ENCODE assay signal across 1 cellular context in the genomic region with DNA sequence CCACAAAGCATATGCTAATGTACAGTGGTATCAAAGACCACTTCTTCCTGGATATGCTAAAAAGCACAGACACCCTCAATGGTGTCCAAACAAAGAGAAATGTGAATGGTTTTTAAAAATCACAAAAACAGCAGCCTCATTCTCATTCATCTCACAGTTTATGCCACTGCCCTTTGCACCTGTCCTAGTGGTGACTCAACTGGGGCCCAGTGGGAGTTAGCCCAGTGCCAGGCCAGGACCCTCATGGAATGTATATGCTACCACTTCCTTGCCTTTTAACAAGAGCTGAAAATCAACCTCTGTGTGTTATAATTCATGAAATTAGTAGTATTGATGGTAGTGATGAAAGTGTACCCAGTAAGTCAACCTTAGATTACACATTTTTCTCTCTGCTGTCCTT.
TF ChIP-seq lines count a peak whose summit lies in the region.

No MANE protein-coding gene starts in this region.

TF ChIP-seq in GM23338, 12 proteins besides CTCF, POLR2A, EP300 and RAD21:
- TF ChIP-seq, protein P1, sequence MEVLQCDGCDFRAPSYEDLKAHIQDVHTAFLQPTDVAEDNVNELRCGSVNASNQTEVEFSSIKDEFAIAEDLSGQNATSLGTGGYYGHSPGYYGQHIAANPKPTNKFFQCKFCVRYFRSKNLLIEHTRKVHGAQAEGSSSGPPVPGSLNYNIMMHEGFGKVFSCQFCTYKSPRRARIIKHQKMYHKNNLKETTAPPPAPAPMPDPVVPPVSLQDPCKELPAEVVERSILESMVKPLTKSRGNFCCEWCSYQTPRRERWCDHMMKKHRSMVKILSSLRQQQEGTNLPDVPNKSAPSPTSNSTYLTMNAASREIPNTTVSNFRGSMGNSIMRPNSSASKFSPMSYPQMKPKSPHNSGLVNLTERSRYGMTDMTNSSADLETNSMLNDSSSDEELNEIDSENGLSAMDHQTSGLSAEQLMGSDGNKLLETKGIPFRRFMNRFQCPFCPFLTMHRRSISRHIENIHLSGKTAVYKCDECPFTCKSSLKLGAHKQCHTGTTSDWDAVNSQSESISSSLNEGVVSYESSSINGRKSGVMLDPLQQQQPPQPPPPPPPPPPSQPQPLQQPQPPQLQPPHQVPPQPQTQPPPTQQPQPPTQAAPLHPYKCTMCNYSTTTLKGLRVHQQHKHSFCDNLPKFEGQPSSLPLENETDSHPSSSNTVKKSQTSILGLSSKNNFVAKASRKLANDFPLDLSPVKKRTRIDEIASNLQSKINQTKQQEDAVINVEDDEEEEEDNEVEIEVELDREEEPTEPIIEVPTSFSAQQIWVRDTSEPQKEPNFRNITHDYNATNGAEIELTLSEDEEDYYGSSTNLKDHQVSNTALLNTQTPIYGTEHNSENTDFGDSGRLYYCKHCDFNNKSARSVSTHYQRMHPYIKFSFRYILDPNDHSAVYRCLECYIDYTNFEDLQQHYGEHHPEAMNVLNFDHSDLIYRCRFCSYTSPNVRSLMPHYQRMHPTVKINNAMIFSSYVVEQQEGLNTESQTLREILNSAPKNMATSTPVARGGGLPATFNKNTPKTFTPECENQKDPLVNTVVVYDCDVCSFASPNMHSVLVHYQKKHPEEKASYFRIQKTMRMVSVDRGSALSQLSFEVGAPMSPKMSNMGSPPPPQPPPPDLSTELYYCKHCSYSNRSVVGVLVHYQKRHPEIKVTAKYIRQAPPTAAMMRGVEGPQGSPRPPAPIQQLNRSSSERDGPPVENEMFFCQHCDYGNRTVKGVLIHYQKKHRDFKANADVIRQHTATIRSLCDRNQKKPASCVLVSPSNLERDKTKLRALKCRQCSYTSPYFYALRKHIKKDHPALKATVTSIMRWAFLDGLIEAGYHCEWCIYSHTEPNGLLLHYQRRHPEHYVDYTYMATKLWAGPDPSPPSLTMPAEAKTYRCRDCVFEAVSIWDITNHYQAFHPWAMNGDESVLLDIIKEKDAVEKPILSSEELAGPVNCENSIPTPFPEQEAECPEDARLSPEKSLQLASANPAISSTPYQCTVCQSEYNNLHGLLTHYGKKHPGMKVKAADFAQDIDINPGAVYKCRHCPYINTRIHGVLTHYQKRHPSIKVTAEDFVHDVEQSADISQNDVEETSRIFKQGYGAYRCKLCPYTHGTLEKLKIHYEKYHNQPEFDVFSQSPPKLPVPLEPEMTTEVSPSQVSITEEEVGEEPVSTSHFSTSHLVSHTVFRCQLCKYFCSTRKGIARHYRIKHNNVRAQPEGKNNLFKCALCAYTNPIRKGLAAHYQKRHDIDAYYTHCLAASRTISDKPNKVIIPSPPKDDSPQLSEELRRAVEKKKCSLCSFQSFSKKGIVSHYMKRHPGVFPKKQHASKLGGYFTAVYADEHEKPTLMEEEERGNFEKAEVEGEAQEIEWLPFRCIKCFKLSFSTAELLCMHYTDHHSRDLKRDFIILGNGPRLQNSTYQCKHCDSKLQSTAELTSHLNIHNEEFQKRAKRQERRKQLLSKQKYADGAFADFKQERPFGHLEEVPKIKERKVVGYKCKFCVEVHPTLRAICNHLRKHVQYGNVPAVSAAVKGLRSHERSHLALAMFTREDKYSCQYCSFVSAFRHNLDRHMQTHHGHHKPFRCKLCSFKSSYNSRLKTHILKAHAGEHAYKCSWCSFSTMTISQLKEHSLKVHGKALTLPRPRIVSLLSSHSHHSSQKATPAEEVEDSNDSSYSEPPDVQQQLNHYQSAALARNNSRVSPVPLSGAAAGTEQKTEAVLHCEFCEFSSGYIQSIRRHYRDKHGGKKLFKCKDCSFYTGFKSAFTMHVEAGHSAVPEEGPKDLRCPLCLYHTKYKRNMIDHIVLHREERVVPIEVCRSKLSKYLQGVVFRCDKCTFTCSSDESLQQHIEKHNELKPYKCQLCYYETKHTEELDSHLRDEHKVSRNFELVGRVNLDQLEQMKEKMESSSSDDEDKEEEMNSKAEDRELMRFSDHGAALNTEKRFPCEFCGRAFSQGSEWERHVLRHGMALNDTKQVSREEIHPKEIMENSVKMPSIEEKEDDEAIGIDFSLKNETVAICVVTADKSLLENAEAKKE (CRISPR knock-in tag; IDR thresholded peaks at IDR 0.05), result no peak
- no peak for TF ChIP-seq EZH2phosphoT487 (IDR thresholded peaks at IDR 0.05; ENCODE audit: unreplicated experiment)
- TF ChIP-seq ZNF114 (CRISPR knock-in tag; IDR thresholded peaks at IDR 0.05), result no peak
- TF ChIP-seq, protein P2, sequence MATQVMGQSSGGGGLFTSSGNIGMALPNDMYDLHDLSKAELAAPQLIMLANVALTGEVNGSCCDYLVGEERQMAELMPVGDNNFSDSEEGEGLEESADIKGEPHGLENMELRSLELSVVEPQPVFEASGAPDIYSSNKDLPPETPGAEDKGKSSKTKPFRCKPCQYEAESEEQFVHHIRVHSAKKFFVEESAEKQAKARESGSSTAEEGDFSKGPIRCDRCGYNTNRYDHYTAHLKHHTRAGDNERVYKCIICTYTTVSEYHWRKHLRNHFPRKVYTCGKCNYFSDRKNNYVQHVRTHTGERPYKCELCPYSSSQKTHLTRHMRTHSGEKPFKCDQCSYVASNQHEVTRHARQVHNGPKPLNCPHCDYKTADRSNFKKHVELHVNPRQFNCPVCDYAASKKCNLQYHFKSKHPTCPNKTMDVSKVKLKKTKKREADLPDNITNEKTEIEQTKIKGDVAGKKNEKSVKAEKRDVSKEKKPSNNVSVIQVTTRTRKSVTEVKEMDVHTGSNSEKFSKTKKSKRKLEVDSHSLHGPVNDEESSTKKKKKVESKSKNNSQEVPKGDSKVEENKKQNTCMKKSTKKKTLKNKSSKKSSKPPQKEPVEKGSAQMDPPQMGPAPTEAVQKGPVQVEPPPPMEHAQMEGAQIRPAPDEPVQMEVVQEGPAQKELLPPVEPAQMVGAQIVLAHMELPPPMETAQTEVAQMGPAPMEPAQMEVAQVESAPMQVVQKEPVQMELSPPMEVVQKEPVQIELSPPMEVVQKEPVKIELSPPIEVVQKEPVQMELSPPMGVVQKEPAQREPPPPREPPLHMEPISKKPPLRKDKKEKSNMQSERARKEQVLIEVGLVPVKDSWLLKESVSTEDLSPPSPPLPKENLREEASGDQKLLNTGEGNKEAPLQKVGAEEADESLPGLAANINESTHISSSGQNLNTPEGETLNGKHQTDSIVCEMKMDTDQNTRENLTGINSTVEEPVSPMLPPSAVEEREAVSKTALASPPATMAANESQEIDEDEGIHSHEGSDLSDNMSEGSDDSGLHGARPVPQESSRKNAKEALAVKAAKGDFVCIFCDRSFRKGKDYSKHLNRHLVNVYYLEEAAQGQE (IDR thresholded peaks at IDR 0.05; ENCODE audit: unreplicated experiment), result no peak
- no peak for TF ChIP-seq NANOG (IDR thresholded peaks at IDR 0.05; ENCODE audit: borderline replicate concordance)
- TF ChIP-seq JUNB (IDR thresholded peaks at IDR 0.05; ENCODE audit: unreplicated experiment), result no peak
- TF ChIP-seq CREB1 (CRISPR knock-in tag; IDR thresholded peaks at IDR 0.05; ENCODE audit: low read depth), result no peak
- TF ChIP-seq POLR2AphosphoS5 (IDR thresholded peaks at IDR 0.05; ENCODE audit: low read depth), result no peak
- TF ChIP-seq STAT1 (IDR thresholded peaks at IDR 0.05; ENCODE audit: unreplicated experiment), result no peak
- TF ChIP-seq, protein P3, sequence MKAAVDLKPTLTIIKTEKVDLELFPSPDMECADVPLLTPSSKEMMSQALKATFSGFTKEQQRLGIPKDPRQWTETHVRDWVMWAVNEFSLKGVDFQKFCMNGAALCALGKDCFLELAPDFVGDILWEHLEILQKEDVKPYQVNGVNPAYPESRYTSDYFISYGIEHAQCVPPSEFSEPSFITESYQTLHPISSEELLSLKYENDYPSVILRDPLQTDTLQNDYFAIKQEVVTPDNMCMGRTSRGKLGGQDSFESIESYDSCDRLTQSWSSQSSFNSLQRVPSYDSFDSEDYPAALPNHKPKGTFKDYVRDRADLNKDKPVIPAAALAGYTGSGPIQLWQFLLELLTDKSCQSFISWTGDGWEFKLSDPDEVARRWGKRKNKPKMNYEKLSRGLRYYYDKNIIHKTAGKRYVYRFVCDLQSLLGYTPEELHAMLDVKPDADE (IDR thresholded peaks at IDR 0.05), result no peak
TF ChIP-seq in GM23338: peak in this region for 0.
